34 cellular contexts compared by ENCODE assay signal in genomic region chr2:118706844-118707243, GRCh38.
"Had no signal": no experiment of that assay in that cellular context is flagged by ENCODE, and none has a peak within 500 bp of the region (broad histone marks: within the 10 kb centered on the region; RNA-seq: fewer than 3 reads in every experiment).

No MANE protein-coding gene starts in this region.

- DNase-seq: Karpas-422, Kasumi-1, MG63, MM.1S, MV-4-11, NCI-H1048, NCI-H1092, NCI-H1092 treated with DMSO at 0.1 percent for 48 hours, NCI-H1105, NCI-H1105 treated with DMSO at 0.1 percent for 48 hours, NCI-H1417, NCI-H1417 treated with DMSO at 0.1 percent for 48 hours, NCI-H1436, NCI-H1436 treated with DMSO at 0.1 percent for 48 hours, NCI-H146, NCI-H1694, NCI-H1694 treated with DMSO at 0.1 percent for 48 hours, NCI-H187, NCI-H187 treated with DMSO at 0.1 percent for 48 hours, NCI-H1930, NCI-H2029, NCI-H2029 treated with DMSO at 0.1 percent for 48 hours, NCI-H2081 treated with DMSO at 0.1 percent for 48 hours, NCI-H2107, NCI-H2171, NCI-H2171 treated with DMSO at 0.1 percent for 48 hours, NCI-H2227 treated with DMSO at 0.1 percent for 48 hours, NCI-H226, NCI-H345, NCI-H446, NCI-H446 treated with DMSO at 0.1 percent for 48 hours, NCI-H510A, NCI-H510A treated with DMSO at 0.1 percent for 48 hours, NCI-H524 had no signal

- H3K9me3 ChIP-seq: MG63 had no signal

- H3K27me3 ChIP-seq: MG63 had no signal

- H3K4me3 ChIP-seq: MG63 had no signal

- H3K36me3 ChIP-seq: MG63 had no signal
